ENCODE assay signal across 25 cellular contexts in genomic region chr5:41337240-41337639, GRCh38.
"Had no signal": no experiment of that assay in that cellular context is flagged by ENCODE, and none has a peak within 500 bp of the region (broad histone marks: within the 10 kb centered on the region; RNA-seq: fewer than 3 reads in every experiment).

No MANE protein-coding gene starts in this region.

- H3K27me3 Mint-ChIP-seq: naive thymus-derived CD8-positive, alpha-beta T cell; stimulated activated memory B cell treated with anti-CD40 and anti-IgM and Interleukin-4, amounts not matched to agents 10 μg/mL and 1 μg/mL and 100 μg/mL, for 72 hours; stimulated activated naive CD8-positive, alpha-beta T cell treated with anti-CD3 and anti-CD28 coated beads, Interleukin-15, amount 100 ng/mL, for 72 hours had no signal

- H3K4me3 ChIP-seq: lower lobe of right lung, psoas muscle, smooth muscle cell, tibial nerve, uterus had no signal

- DNase-seq: head of caudate nucleus; hippocampal formation; kidney glomerular epithelial cell; left colon; lower lobe of right lung; mammary epithelial cell; mesenchymal stem cell; naive thymus-derived CD8-positive, alpha-beta T cell; occipital lobe; psoas muscle; stimulated activated CD4-positive, alpha-beta T cell treated with anti-CD3 and anti-CD28 coated beads, Interleukin-1b, Interleukin-23, amount 100 ng/mL, for 48 hours; stimulated activated CD4-positive, alpha-beta T cell treated with anti-CD3 and anti-CD28 coated beads, Interleukin-2, amount 100 ng/mL, for 48 hours; stimulated activated CD4-positive, alpha-beta T cell treated with anti-CD3 and anti-CD28 coated beads, Interleukin-4, amount 100 ng/mL, for 4 hours; stimulated activated CD8-positive, alpha-beta memory T cell treated with anti-CD3 and anti-CD28 coated beads, Interleukin-4, amount 100 ng/mL, for 48 hours; stimulated activated naive CD4-positive, alpha-beta T cell treated with Interleukin-2 at 50 U/mL for 16 hours; stimulated activated naive CD8-positive, alpha-beta T cell treated with anti-CD3 and anti-CD28 coated beads, Interleukin-15, amount 100 ng/mL, for 72 hours; uterus had no signal

- H3K27me3 ChIP-seq: neutrophil, tibial nerve, uterus had no signal

- H3K79me2 ChIP-seq: parathyroid adenoma had no signal

- H3K4me1 Mint-ChIP-seq: naive thymus-derived CD8-positive, alpha-beta T cell; stimulated activated memory B cell treated with anti-CD40 and anti-IgM and Interleukin-4, amounts not matched to agents 10 μg/mL and 1 μg/mL and 100 μg/mL, for 72 hours; stimulated activated naive CD8-positive, alpha-beta T cell treated with anti-CD3 and anti-CD28 coated beads, Interleukin-15, amount 100 ng/mL, for 72 hours had no signal

- H3K4me3 Mint-ChIP-seq: naive thymus-derived CD8-positive, alpha-beta T cell; nephron; neural crest cell; stimulated activated memory B cell treated with anti-CD40 and anti-IgM and Interleukin-4, amounts not matched to agents 10 μg/mL and 1 μg/mL and 100 μg/mL, for 72 hours; stimulated activated naive CD8-positive, alpha-beta T cell treated with anti-CD3 and anti-CD28 coated beads, Interleukin-15, amount 100 ng/mL, for 72 hours; type B pancreatic cell had no signal

- H3K4me2 ChIP-seq: smooth muscle cell had no signal

- H3K36me3 ChIP-seq: lower lobe of right lung, neutrophil, tibial nerve, uterus had no signal

- H3K27ac ChIP-seq: lower lobe of right lung, neutrophil, parathyroid adenoma, psoas muscle, tibial nerve, uterus had no signal

- H3K4me1 ChIP-seq: parathyroid adenoma, psoas muscle had no signal

- H3K36me3 Mint-ChIP-seq: naive thymus-derived CD8-positive, alpha-beta T cell; stimulated activated memory B cell treated with anti-CD40 and anti-IgM and Interleukin-4, amounts not matched to agents 10 μg/mL and 1 μg/mL and 100 μg/mL, for 72 hours; type B pancreatic cell had no signal

- H3K9me3 ChIP-seq: lower lobe of right lung, neutrophil, psoas muscle, tibial nerve, uterus had no signal

- H2AFZ ChIP-seq: parathyroid adenoma had no signal

- ATAC-seq: left colon; lower lobe of right lung; naive thymus-derived CD8-positive, alpha-beta T cell; psoas muscle; stimulated activated memory B cell treated with anti-CD40 and anti-IgM and Interleukin-4, amounts not matched to agents 10 μg/mL and 1 μg/mL and 100 μg/mL, for 72 hours; stimulated activated naive CD8-positive, alpha-beta T cell treated with anti-CD3 and anti-CD28 coated beads, Interleukin-15, amount 100 ng/mL, for 72 hours had no signal

- H3K9me3 Mint-ChIP-seq: nephron; stimulated activated memory B cell treated with anti-CD40 and anti-IgM and Interleukin-4, amounts not matched to agents 10 μg/mL and 1 μg/mL and 100 μg/mL, for 72 hours; stimulated activated naive CD8-positive, alpha-beta T cell treated with anti-CD3 and anti-CD28 coated beads, Interleukin-15, amount 100 ng/mL, for 72 hours; type B pancreatic cell had no signal
